In the genomic region with DNA sequence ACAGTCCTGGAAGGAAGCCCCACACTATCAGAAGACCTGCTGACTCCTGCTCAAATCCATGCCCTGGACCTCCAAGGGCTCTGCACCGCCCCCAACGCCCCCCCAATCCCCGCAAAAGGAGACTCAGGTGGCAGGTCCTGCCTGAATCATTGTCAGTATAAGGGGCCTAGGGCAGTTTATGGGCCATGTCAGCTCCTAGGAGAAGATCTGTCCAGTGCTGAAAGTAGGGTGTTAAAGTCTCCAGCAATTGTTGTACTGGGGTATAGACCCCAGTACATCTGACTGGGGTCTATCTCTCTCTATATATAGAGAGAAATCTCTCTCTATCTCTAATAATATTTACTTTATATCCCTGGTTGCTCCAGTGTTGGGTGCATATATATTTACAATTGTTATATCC, we compare ENCODE assay signal across 17 cellular contexts. TPM values are rescaled to one million over a fixed set of nuclear protein-coding genes. Genes with fewer than 3 reads are reported as not detected.
A peak's percentile ranks its signal among the peaks of the same experiment; 100 is the strongest.
DNase-seq lines count a peak whose midpoint lies in the region; ATAC-seq and TF ChIP-seq lines count a peak whose summit lies in the region.
"Had no signal": no experiment of that assay in that cellular context is flagged by ENCODE, and none has a peak within 500 bp of the region (broad histone marks: within the 10 kb centered on the region; RNA-seq: fewer than 3 reads in every experiment).

No MANE protein-coding gene starts in this region.

- no peak overlapping the region for H3K4me3 ChIP-seq in GM23338
- H3K4me3 ChIP-seq: BLaER1 treated with 17β-estradiol and CSF1 and Interleukin-3, amounts not matched to agents 10 nM and 100 nM had no signal

- H3K27ac Mint-ChIP-seq in CD14-positive monocyte, result peak overlapping the region in 1 of 7 donors; percentile 72
- no peak overlapping the region for H3K27ac Mint-ChIP-seq in GM23338
- H3K27ac Mint-ChIP-seq: CD4-positive, alpha-beta T cell had no signal

- H3K4me1 ChIP-seq in GM23338 (ENCODE audit: insufficient read depth), result peaks cover 5% of the 10 kb centered on the region

- H3K79me2 ChIP-seq in GM23338 (replicated peaks; ENCODE audit: insufficient read depth), result no peaks in the 10 kb centered on the region

- DNase-seq in CD14-positive monocyte (ENCODE audit: low spot score), result peak; percentile 17
- no peak for DNase-seq in GM23338 (ENCODE audit: low spot score)
- DNase-seq in islet precursor cell, result peak; percentile 55
- DNase-seq in DMS79 treated with DMSO at 0.1 percent for 48 hours (lab: John Stamatoyannopoulos, UW), result no peak
- DNase-seq in A172 (ENCODE audit: low spot score), result no peak
- DNase-seq: AML-193; CD4-positive, alpha-beta T cell; DMS153; GF-D8; HCEC 1CT; KG1 had no signal

- no peaks in the 10 kb centered on the region for H3F3A ChIP-seq in GM23338 (replicated peaks; ENCODE audit: low read depth)

- no peak overlapping the region for H3K27ac ChIP-seq in GM23338 (ENCODE audit: low read depth)
- H3K27ac ChIP-seq: BLaER1 treated with 17β-estradiol and CSF1 and Interleukin-3, amounts not matched to agents 10 nM and 100 nM; HL-60 had no signal

- H3K4me1 Mint-ChIP-seq in CD14-positive monocyte (peaks cover 76% of the 10 kb centered on the region), GM23338 (peaks cover 5% of the 10 kb centered on the region; the same call in 2 of the 3 replicates)

- H2AFZ ChIP-seq in GM23338, result no peak overlapping the region

- ATAC-seq in GM23338, result no peak
- ATAC-seq in GM21723 (IDR thresholded peaks at IDR 0.05; ENCODE audit: unreplicated experiment), result no peak
- ATAC-seq in GM21360 (IDR thresholded peaks at IDR 0.05; ENCODE audit: unreplicated experiment), result no peak

- H3K9me3 Mint-ChIP-seq in CD14-positive monocyte, result peaks cover 5 to 12% (median 6%) of the 10 kb centered on the region in 7 donors
- H3K9me3 Mint-ChIP-seq in GM23338, result no peaks in the 10 kb centered on the region
- H3K9me3 Mint-ChIP-seq: CD4-positive, alpha-beta T cell had no signal

- H3K27me3 Mint-ChIP-seq in CD14-positive monocyte (ENCODE audit: low read depth in 3 of 3) (peaks cover 14 to 28% (median 17%) of the 10 kb centered on the region in 3 donors), GM23338 (ENCODE audit: insufficient read depth, low read depth, poor library complexity) (peaks cover 14% of the 10 kb centered on the region)

- peaks cover 10% of the 10 kb centered on the region for H3K9me2 ChIP-seq in GM23338 (ENCODE audit: insufficient read depth)

- H3K4me2 ChIP-seq in GM23338, result no peak overlapping the region
- H3K4me2 ChIP-seq: BLaER1 treated with 17β-estradiol and CSF1 and Interleukin-3, amounts not matched to agents 10 nM and 100 nM had no signal

- H4K20me1 ChIP-seq in GM23338 (replicated peaks; ENCODE audit: insufficient read depth), result no peaks in the 10 kb centered on the region

- H3K4me3 Mint-ChIP-seq in CD14-positive monocyte, result no peak overlapping the region
- no peak overlapping the region for H3K4me3 Mint-ChIP-seq in GM23338
- H3K4me3 Mint-ChIP-seq: CD4-positive, alpha-beta T cell had no signal

- no peak for TF ChIP-seq CTCF in CD14-positive monocyte (IDR thresholded peaks at IDR 0.05)
- no peak for TF ChIP-seq CTCF in GM23338 (conservative IDR thresholded peaks at IDR 0.05; ENCODE audit: low read depth in 2 of 2)

- no peaks in the 10 kb centered on the region for H3K36me3 ChIP-seq in GM23338 (ENCODE audit: insufficient read depth)
- H3K36me3 ChIP-seq: BLaER1 treated with 17β-estradiol and CSF1 and Interleukin-3, amounts not matched to agents 10 nM and 100 nM had no signal

- H3K36me3 Mint-ChIP-seq in CD14-positive monocyte (peaks cover 31 to 35% of the 10 kb centered on the region in 2 donors), GM23338 (ENCODE audit: low read depth) (no peaks in the 10 kb centered on the region; the same call in 2 of the 3 replicates)

- H3K27me3 ChIP-seq in GM23338 (ENCODE audit: insufficient read depth), result peaks cover 37% of the 10 kb centered on the region

- intact Hi-C loops in CD14-positive monocyte (cut with micrococcal nuclease), result no loop called here

TF ChIP-seq in GM23338, 12 proteins besides CTCF, POLR2A, EP300 and RAD21 (continues in another document):
- TF ChIP-seq, protein P1, sequence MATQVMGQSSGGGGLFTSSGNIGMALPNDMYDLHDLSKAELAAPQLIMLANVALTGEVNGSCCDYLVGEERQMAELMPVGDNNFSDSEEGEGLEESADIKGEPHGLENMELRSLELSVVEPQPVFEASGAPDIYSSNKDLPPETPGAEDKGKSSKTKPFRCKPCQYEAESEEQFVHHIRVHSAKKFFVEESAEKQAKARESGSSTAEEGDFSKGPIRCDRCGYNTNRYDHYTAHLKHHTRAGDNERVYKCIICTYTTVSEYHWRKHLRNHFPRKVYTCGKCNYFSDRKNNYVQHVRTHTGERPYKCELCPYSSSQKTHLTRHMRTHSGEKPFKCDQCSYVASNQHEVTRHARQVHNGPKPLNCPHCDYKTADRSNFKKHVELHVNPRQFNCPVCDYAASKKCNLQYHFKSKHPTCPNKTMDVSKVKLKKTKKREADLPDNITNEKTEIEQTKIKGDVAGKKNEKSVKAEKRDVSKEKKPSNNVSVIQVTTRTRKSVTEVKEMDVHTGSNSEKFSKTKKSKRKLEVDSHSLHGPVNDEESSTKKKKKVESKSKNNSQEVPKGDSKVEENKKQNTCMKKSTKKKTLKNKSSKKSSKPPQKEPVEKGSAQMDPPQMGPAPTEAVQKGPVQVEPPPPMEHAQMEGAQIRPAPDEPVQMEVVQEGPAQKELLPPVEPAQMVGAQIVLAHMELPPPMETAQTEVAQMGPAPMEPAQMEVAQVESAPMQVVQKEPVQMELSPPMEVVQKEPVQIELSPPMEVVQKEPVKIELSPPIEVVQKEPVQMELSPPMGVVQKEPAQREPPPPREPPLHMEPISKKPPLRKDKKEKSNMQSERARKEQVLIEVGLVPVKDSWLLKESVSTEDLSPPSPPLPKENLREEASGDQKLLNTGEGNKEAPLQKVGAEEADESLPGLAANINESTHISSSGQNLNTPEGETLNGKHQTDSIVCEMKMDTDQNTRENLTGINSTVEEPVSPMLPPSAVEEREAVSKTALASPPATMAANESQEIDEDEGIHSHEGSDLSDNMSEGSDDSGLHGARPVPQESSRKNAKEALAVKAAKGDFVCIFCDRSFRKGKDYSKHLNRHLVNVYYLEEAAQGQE (IDR thresholded peaks at IDR 0.05; ENCODE audit: unreplicated experiment), result peak; percentile 53
- no peak for TF ChIP-seq CREB1 (CRISPR knock-in tag; IDR thresholded peaks at IDR 0.05; ENCODE audit: low read depth)

TF ChIP-seq in PFSK-1, 5 proteins besides CTCF, POLR2A, EP300 and RAD21:
- no peak for TF ChIP-seq FOXP2 (optimal IDR thresholded peaks at IDR 0.05; ENCODE audit: borderline replicate concordance, extremely low read depth, extremely low read length, insufficient read depth)
- no peak for TF ChIP-seq SIN3A (IDR thresholded peaks at IDR 0.05; ENCODE audit: borderline replicate concordance, insufficient read depth, low read length)
- TF ChIP-seq TAF1 (IDR thresholded peaks at IDR 0.05; ENCODE audit: borderline replicate concordance, insufficient read depth, low read length), result no peak
- TF ChIP-seq, protein P1 (IDR thresholded peaks at IDR 0.05; ENCODE audit: insufficient read depth in 1 of 2, low read depth in 2 of 2, low read length in 2 of 2), result peak; percentile 26 to 86; a peak in 2 of 4 replicates
- TF ChIP-seq POLR2AphosphoS5 (IDR thresholded peaks at IDR 0.05; ENCODE audit: low read depth, low read length), result no peak

RNA-seq across cellular contexts. Expression of gene OLIG2, which starts 12.1 kb away (rescaled TPM):
- polyA plus RNA-seq in CD14-positive monocyte (not detected), GM23338 (2016; fragmentation: Nextera tagmentation; extraction: Ambion mirVana) (0.09 and 0.15 TPM in 2 replicates)
- 0.04 and 1.4 TPM in 2 replicates for total RNA-seq in GM23338 (2014; rRNA removed; shearing (Covaris generic))
- 26.3 TPM for polyA plus RNA-seq in PFSK-1 (2012; ENCODE audit: insufficient read length, low read depth)
- total RNA-seq in A172 (2014; rRNA removed; shearing (Covaris generic)), result 1.4 and 3.9 TPM in 2 replicates
- total RNA-seq: CD4-positive, alpha-beta T cell; H1 had no signal

RNA-seq across cellular contexts. Expression of gene OLIG1, which starts 56.3 kb away (rescaled TPM):
- 10 to 100 TPM; 20.0 to 40.7 TPM for polyA plus RNA-seq in CD14-positive monocyte
- 0.14 and 0.19 TPM in 2 replicates for total RNA-seq in GM23338 (2014; rRNA removed; shearing (Covaris generic))
- polyA plus RNA-seq in GM23338 (2016; fragmentation: Nextera tagmentation; extraction: Ambion mirVana), result 0.81 and 2.0 TPM in 2 replicates
- polyA plus RNA-seq in PFSK-1 (2012; ENCODE audit: insufficient read length, low read depth), result not detected
- total RNA-seq in A172 (2014; rRNA removed; shearing (Covaris generic)), result not detected in 2 replicates
- total RNA-seq: CD4-positive, alpha-beta T cell had no signal

Comparison
In these comparisons a context has a peak if more than half of its experiments do, and no peak if none do; other contexts are left out.
1. DNase-seq: peak in CD14-positive monocyte (single experiment) and islet precursor cell (single experiment); none in GM23338 (single experiment), DMS79 treated with DMSO at 0.1 percent for 48 hours (single experiment) and A172 (single experiment).